ENCODE assay signal across 6 cellular contexts in genomic region chr11:124762624-124763155, GRCh38.
A peak's percentile ranks its signal among the peaks of the same experiment; 100 is the strongest.
DNase-seq lines count a peak whose midpoint lies in the region; ATAC-seq and TF ChIP-seq lines count a peak whose summit lies in the region.

No MANE protein-coding gene starts in this region.

- DNase-seq in AG10803 (ENCODE audit: low read depth) (no peak), SK-N-MC (ENCODE audit: low read depth, low spot score) (no peak), Kasumi-1 (lab: John Stamatoyannopoulos, UW) (no peak), SIG-M5 treated with dmso at 0.1 percent for 504 hours (lab: John Stamatoyannopoulos, UW; ENCODE audit: unreplicated experiment) (no peak)

- peak overlapping the region; percentile 57 for H3K4me3 ChIP-seq in AG10803 (ENCODE audit: low read length)
- peak overlapping the region; percentile 77 for H3K4me3 ChIP-seq in SK-N-MC
- peak overlapping the region; percentile 69 for H3K4me3 ChIP-seq in iPS-20b (ENCODE audit: low read length)

- ATAC-seq in GM21619 (IDR thresholded peaks at IDR 0.05; ENCODE audit: unreplicated experiment): peak; percentile 5

- peaks cover 59% of the 10 kb centered on the region for H3K27me3 ChIP-seq in iPS-20b (ENCODE audit: insufficient read depth, low read length)

- TF ChIP-seq CTCF in AG10803 (conservative IDR thresholded peaks at IDR 0.05; ENCODE audit: low read length): no peak

- H3K27ac ChIP-seq in SK-N-MC (no peak overlapping the region), iPS-20b (ENCODE audit: low read length) (no peak overlapping the region)

- H3K9ac ChIP-seq in SK-N-MC (ENCODE audit: insufficient read length) (no peak overlapping the region), iPS-20b (ENCODE audit: low read depth, low read length) (no peak overlapping the region)

- no peaks in the 10 kb centered on the region for H3K9me3 ChIP-seq in SK-N-MC (ENCODE audit: low read depth, low read length)
- no peaks in the 10 kb centered on the region for H3K9me3 ChIP-seq in iPS-20b (ENCODE audit: insufficient read depth, low read depth, low read length)

- H3K36me3 ChIP-seq in SK-N-MC (ENCODE audit: insufficient read depth, low read length) (peaks cover 2% of the 10 kb centered on the region), iPS-20b (ENCODE audit: insufficient read depth, low read depth, low read length) (peaks cover 28% of the 10 kb centered on the region)

- H3K4me1 ChIP-seq in iPS-20b (ENCODE audit: insufficient read depth, low read length): peaks cover 18% of the 10 kb centered on the region; the same call in 1 of the 2 replicates
